1 cellular context compared by ENCODE assay signal in the genomic region with DNA sequence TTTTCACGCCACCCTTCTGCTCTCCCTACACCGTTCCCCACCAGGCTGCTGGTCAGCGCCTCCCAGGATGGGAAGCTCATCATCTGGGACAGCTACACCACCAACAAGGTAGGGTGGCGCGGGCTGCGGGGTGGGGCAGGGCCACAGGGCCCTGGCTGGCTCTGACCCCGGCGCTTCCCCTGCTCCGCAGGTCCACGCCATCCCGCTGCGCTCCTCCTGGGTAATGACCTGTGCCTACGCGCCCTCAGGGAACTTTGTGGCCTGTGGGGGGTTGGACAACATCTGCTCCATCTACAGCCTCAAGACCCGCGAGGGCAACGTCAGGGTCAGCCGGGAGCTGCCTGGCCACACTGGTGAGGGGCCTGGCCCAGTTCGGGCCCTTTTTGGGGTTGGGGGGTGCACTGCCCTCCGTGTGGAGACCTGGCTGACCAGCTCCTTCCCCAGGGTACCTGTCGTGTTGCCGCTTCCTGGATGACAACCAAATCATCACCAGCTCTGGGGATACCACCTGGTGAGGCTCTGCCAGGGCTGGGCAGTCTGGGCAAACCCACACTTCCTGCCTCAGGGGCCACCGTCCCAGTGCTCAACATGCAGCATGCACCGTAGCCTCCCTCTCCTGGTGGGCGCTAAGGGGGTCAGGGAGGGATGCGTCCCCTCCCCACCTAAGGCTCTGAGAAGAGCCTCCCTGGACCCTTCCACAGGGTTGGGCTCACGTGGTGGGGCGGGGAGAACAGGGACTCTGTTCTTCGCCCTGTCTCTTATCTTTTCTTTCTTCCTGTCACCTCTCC.
TF ChIP-seq lines count a peak whose summit lies in the region.

No MANE protein-coding gene starts in this region.

TF ChIP-seq in GM23338, 12 proteins besides CTCF, POLR2A, EP300 and RAD21:
- TF ChIP-seq REST (IDR thresholded peaks at IDR 0.05; ENCODE audit: unreplicated experiment) (no peak), JUNB (IDR thresholded peaks at IDR 0.05; ENCODE audit: unreplicated experiment) (no peak), STAT1 (IDR thresholded peaks at IDR 0.05; ENCODE audit: unreplicated experiment) (no peak), ZNF114 (CRISPR knock-in tag; IDR thresholded peaks at IDR 0.05) (no peak), EZH2 (IDR thresholded peaks at IDR 0.05; ENCODE audit: low read depth, unreplicated experiment) (no peak), NANOG (IDR thresholded peaks at IDR 0.05; ENCODE audit: borderline replicate concordance) (no peak), EZH2phosphoT487 (IDR thresholded peaks at IDR 0.05; ENCODE audit: unreplicated experiment) (no peak), ZNF462 (CRISPR knock-in tag; IDR thresholded peaks at IDR 0.05) (no peak), ETS1 (IDR thresholded peaks at IDR 0.05) (no peak), POLR2AphosphoS5 (IDR thresholded peaks at IDR 0.05; ENCODE audit: low read depth) (no peak), CREB1 (CRISPR knock-in tag; IDR thresholded peaks at IDR 0.05; ENCODE audit: low read depth) (no peak), ZNF331 (CRISPR knock-in tag; IDR thresholded peaks at IDR 0.05; ENCODE audit: low read depth) (no peak)
